Comparison of ENCODE assay signal across 10 cellular contexts in the genomic region with DNA sequence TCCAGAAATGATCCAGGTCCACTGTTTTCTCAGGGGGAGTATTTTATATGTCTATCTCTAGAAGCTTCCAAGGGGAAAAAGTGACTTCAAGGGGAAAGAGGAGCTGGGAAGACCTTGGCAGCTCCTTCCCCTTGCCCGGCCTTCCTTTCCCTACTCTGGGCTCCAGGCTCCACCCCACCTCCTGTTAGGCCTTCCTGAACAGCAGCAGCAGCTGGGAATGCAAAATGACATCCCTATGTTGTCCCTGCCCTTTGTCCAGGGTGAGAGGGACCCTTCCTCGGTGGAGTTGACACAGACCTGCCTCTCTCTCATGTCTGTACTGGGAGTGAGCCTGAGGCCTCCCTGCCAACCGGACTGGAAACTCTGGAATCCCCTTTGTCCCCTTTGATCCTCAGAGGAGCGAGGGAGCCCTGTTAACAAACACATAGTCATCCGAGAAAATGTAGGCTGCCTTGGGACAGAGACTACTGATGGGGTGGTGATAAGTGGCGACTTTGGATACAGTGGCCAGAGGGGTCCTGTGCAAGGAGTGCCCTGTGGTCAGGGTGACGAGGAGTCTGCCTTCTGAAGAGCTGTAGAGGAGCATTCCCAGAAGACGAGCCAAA. TPM values are rescaled to one million over a fixed set of nuclear protein-coding genes. Genes with fewer than 3 reads are reported as not detected.
DNase-seq lines count a peak whose midpoint lies in the region; ATAC-seq, FAIRE-seq and TF ChIP-seq lines count a peak whose summit lies in the region.
"Had no signal": no experiment of that assay in that cellular context is flagged by ENCODE, and none has a peak within 500 bp of the region (broad histone marks: within the 10 kb centered on the region; RNA-seq: fewer than 3 reads in every experiment).

No MANE protein-coding gene starts in this region.

- no peaks in the 10 kb centered on the region for H3K27me3 ChIP-seq in endothelial cell of umbilical vein (ENCODE audit: control insufficient read depth in 2 of 2, insufficient read depth in 2 of 2, low read length in 2 of 2)
- H3K27me3 ChIP-seq: neutrophil had no signal

- BruUV-seq in endothelial cell of umbilical vein (replicated peaks; lab: Mats Ljungman, UMichigan) = no TSS peak

- H3K4me2 ChIP-seq in A549 (peak overlapping the region; percentile 77), endothelial cell of umbilical vein (ENCODE audit: insufficient read depth, low read length) (no peak overlapping the region)

- no peaks in the 10 kb centered on the region for H3K36me3 ChIP-seq in endothelial cell of umbilical vein (ENCODE audit: control insufficient read depth in 2 of 2, extremely low read depth in 1 of 2, insufficient read depth in 2 of 2, low read length in 2 of 2)
- H3K36me3 ChIP-seq: neutrophil had no signal

- TF ChIP-seq RAD21 in A549 (conservative IDR thresholded peaks at IDR 0.05 in 1 of 2, IDR thresholded peaks at IDR 0.05 in 1 of 2) = no peak

- DNase-seq in A549 (ENCODE audit: low read depth in 1 of 2, low spot score in 1 of 2) = peak in 1 of 2 experiments; percentile 40
- DNase-seq in NCI-H446 treated with DMSO at 0.1 percent for 48 hours (lab: John Stamatoyannopoulos, UW) = peak; percentile 11
- DNase-seq in endothelial cell of umbilical vein (ENCODE audit: low read depth, low spot score) = peak; percentile 43
- peak; percentile 28 for DNase-seq in nephron progenitor cell
- no peak for DNase-seq in middle frontal gyrus (ENCODE audit: extremely low spot score, low spot score)
- no peak for DNase-seq in NCI-H128 (lab: John Stamatoyannopoulos, UW; ENCODE audit: unreplicated experiment)
- DNase-seq: activated naive CD4-positive, alpha-beta T cell treated with anti-CD3 and anti-CD28 coated beads for 36 hours had no signal

- no peaks in the 10 kb centered on the region for H3K9me3 Mint-ChIP-seq in nephron progenitor cell
- H3K9me3 Mint-ChIP-seq: activated naive CD4-positive, alpha-beta T cell treated with anti-CD3 and anti-CD28 coated beads for 36 hours had no signal

- TF ChIP-seq EP300 in A549 (IDR thresholded peaks at IDR 0.05) = no peak

- 49% methylated on average over 8 of the region's 8 CpGs for WGBS in A549 (ENCODE audit: missing lambda C conversion rate)

- ATAC-seq in A549 (no peak), GM21390 (IDR thresholded peaks at IDR 0.05; ENCODE audit: unreplicated experiment) (no peak), GM21825 (IDR thresholded peaks at IDR 0.05; ENCODE audit: unreplicated experiment) (no peak)

- H3K9me3 ChIP-seq in A549 = no peaks in the 10 kb centered on the region
- no peaks in the 10 kb centered on the region for H3K9me3 ChIP-seq in endothelial cell of umbilical vein (replicated peaks; ENCODE audit: control insufficient read depth, insufficient read depth, low read length)
- H3K9me3 ChIP-seq: neutrophil had no signal

- H3K27ac ChIP-seq in A549 (peak overlapping the region; percentile 98 to 100), endothelial cell of umbilical vein (ENCODE audit: insufficient read depth, low read depth, low read length) (peak overlapping the region; percentile 81)

- FAIRE-seq in A549 (lab: Jason Lieb, UNC) = no peak
- peak; percentile 33 for FAIRE-seq in endothelial cell of umbilical vein (lab: Jason Lieb, UNC)

- H4K20me1 ChIP-seq in endothelial cell of umbilical vein (replicated peaks; ENCODE audit: control insufficient read depth, extremely low read depth, insufficient read depth, low read length) = no peaks in the 10 kb centered on the region

- peak overlapping the region; percentile 39 for H2AFZ ChIP-seq in endothelial cell of umbilical vein (ENCODE audit: low read depth, low read length)

- H3K9ac ChIP-seq in endothelial cell of umbilical vein (replicated peaks; ENCODE audit: extremely low read depth, insufficient read depth, low read length) = peak overlapping the region; percentile 22

- TF ChIP-seq CTCF in A549 (IDR thresholded peaks at IDR 0.05) = no peak
- TF ChIP-seq CTCF in endothelial cell of umbilical vein (IDR thresholded peaks at IDR 0.05; ENCODE audit: extremely low read depth in 1 of 2, insufficient read depth in 1 of 2, low read depth in 1 of 2, low read length in 2 of 2) = no peak
- no peak for TF ChIP-seq CTCF in nephron progenitor cell (IDR thresholded peaks at IDR 0.05)

- peak overlapping the region; percentile 76 for H3K4me3 Mint-ChIP-seq in nephron progenitor cell
- H3K4me3 Mint-ChIP-seq: activated naive CD4-positive, alpha-beta T cell treated with anti-CD3 and anti-CD28 coated beads for 36 hours had no signal

- TF ChIP-seq POLR2A in A549 (IDR thresholded peaks at IDR 0.05; ENCODE audit: low read length) (no peak), endothelial cell of umbilical vein (IDR thresholded peaks at IDR 0.05; ENCODE audit: low read depth, low read length) (no peak)

- POLR2A ChIA-PET in A549 (lab: Yijun Ruan, JAX) (interaction anchor here (2.1 to 26.7 kb wide), 4 partner anchors 11 to 66 kb away, joined by 7 to 1006 read pairs (median 266); partner anchors contain the start of genes MALAT1 and NEAT1), endothelial cell of umbilical vein (lab: Charles Lee) (interaction anchor here (0.8 to 9.4 kb wide), 3 partner anchors 13 to 67 kb away, joined by 3 to 204 read pairs (median 12); partner anchors contain the start of genes MALAT1 and NEAT1)

- H3K4me1 ChIP-seq in A549 (peaks cover 97% of the 10 kb centered on the region), endothelial cell of umbilical vein (ENCODE audit: control insufficient read depth, extremely low read depth, insufficient read depth, low read length) (peaks cover 78% of the 10 kb centered on the region)

- H3K27ac Mint-ChIP-seq in nephron progenitor cell = peak overlapping the region; percentile 100

- intact Hi-C loops in endothelial cell of umbilical vein (cut with micrococcal nuclease) = no loop called here

- CTCF ChIA-PET in A549 (lab: Yijun Ruan, JAX) = interaction anchor here (1.0 to 30.0 kb wide), 5 partner anchors 8 to 42 kb away, joined by 3 to 947 read pairs (median 3); partner anchors contain the start of gene MALAT1
- CTCF ChIA-PET in endothelial cell of umbilical vein (lab: Charles Lee) = interaction anchor here (0.8 to 13.9 kb wide), 5 partner anchors 10 to 215 kb away, joined by 3 to 247 read pairs (median 7); partner anchors contain the start of gene MALAT1

- H3K4me3 ChIP-seq in A549 = no peak overlapping the region
- no peak overlapping the region for H3K4me3 ChIP-seq in endothelial cell of umbilical vein (replicated peaks in 1 of 3; ENCODE audit: insufficient read depth in 1 of 3, low read depth in 1 of 3, low read length in 3 of 3)

- H3K36me3 Mint-ChIP-seq in nephron progenitor cell (ENCODE audit: low read depth) = no peaks in the 10 kb centered on the region

- peaks cover 9% of the 10 kb centered on the region for H3K27me3 Mint-ChIP-seq in nephron progenitor cell (ENCODE audit: low read depth, poor library complexity)

- peaks cover 99% of the 10 kb centered on the region for H3K4me1 Mint-ChIP-seq in nephron progenitor cell

- no peaks in the 10 kb centered on the region for H3K79me2 ChIP-seq in endothelial cell of umbilical vein (ENCODE audit: control insufficient read depth, insufficient read depth, low read length)

- no peaks in the 10 kb centered on the region for H3K9me1 ChIP-seq in endothelial cell of umbilical vein (replicated peaks; ENCODE audit: control insufficient read depth, extremely low read depth, insufficient read depth, low read length)

- dilution Hi-C loops in endothelial cell of umbilical vein (cut with MboI; ENCODE audit: extremely low pct_ligation_motif_present, low sequenced_read_pairs) = no loop called here

TF ChIP-seq in A549, 52 proteins besides CTCF, POLR2A, EP300 and RAD21 (continues in another document):
- no peak for TF ChIP-seq POLR2AphosphoS2 (conservative IDR thresholded peaks at IDR 0.05; ENCODE audit: low read length)

TF ChIP-seq in endothelial cell of umbilical vein, 7 proteins besides CTCF, POLR2A, EP300 and RAD21 (continues in another document):
- TF ChIP-seq MYC (IDR thresholded peaks at IDR 0.05; ENCODE audit: low read depth, low read length) = no peak
- no peak for TF ChIP-seq JUN (IDR thresholded peaks at IDR 0.05; ENCODE audit: borderline replicate concordance, insufficient read depth, insufficient read length, low read depth)
- TF ChIP-seq POLR2AphosphoS5 (IDR thresholded peaks at IDR 0.05; ENCODE audit: insufficient read depth, low read depth, low read length) = no peak

RNA-seq across cellular contexts. Expression of gene MALAT1, which starts 9.0 kb away (rescaled TPM):
- polyA plus RNA-seq in A549 (2011; rRNA removed) (1,041 and 1,340 TPM in 2 replicates), A549 (2017; fragmentation: RNase III; extraction: RNeasy Plus Mini Kit Qiagen cat#74134 plus additional on column Dnase treatment) (167 to 203 TPM (median 188 TPM) in 3 replicates), endothelial cell of umbilical vein (394 and 491 TPM in 2 replicates)
- polyA plus RNA-seq in A549 (2012; cell fraction: cytosol; rRNA removed) = 24.8 and 29.0 TPM in 2 replicates
- 215 and 608 TPM in 2 replicates for polyA plus RNA-seq in A549 (2012; cell fraction: nucleus; rRNA removed)
- 10,326 and 11,734 TPM in 2 replicates for polyA minus RNA-seq in A549 (2011; rRNA and poly(A)+ RNA removed)
- total RNA-seq in endothelial cell of umbilical vein = 7,529 and 7,700 TPM in 2 replicates
- polyA plus RNA-seq in endothelial cell of umbilical vein (2011; cell fraction: cytosol; rRNA removed) = 47.1 and 87.3 TPM in 2 replicates
- polyA plus RNA-seq in endothelial cell of umbilical vein (2011; cell fraction: nucleus; rRNA removed) = 5,514 and 5,703 TPM in 2 replicates
- polyA plus RNA-seq in endothelial cell of umbilical vein (2012) = 638 and 920 TPM in 2 replicates
- polyA minus RNA-seq in endothelial cell of umbilical vein = 8,330 and 9,132 TPM in 2 replicates
- 1,996 TPM for polyA minus RNA-seq in endothelial cell of umbilical vein (2011; cell fraction: cytosol; rRNA and poly(A)+ RNA removed)
- 28,697 and 33,573 TPM in 2 replicates for polyA minus RNA-seq in endothelial cell of umbilical vein (2011; cell fraction: nucleus; rRNA and poly(A)+ RNA removed)

RNA-seq across cellular contexts. Expression of gene SCYL1, which starts 35.1 kb away (rescaled TPM):
- polyA plus RNA-seq in A549 (2011; rRNA removed) = 30.8 and 33.6 TPM in 2 replicates
- polyA plus RNA-seq in A549 (2012; cell fraction: cytosol; rRNA removed) = 88.0 and 105 TPM in 2 replicates
- 125 and 152 TPM in 2 replicates for polyA plus RNA-seq in A549 (2012; cell fraction: nucleus; rRNA removed)
- 41.8 to 46.8 TPM (median 45.9 TPM) in 3 replicates for polyA plus RNA-seq in A549 (2017; fragmentation: RNase III; extraction: RNeasy Plus Mini Kit Qiagen cat#74134 plus additional on column Dnase treatment)
- 39.1 and 43.6 TPM in 2 replicates for polyA minus RNA-seq in A549 (2011; rRNA and poly(A)+ RNA removed)
- total RNA-seq in endothelial cell of umbilical vein = 88.2 and 88.7 TPM in 2 replicates
- polyA plus RNA-seq in endothelial cell of umbilical vein = 126 and 153 TPM in 2 replicates
- 95.1 and 111 TPM in 2 replicates for polyA plus RNA-seq in endothelial cell of umbilical vein (2011; cell fraction: cytosol; rRNA removed)
- polyA plus RNA-seq in endothelial cell of umbilical vein (2011; cell fraction: nucleus; rRNA removed) = 143 and 176 TPM in 2 replicates
- 53.3 and 68.2 TPM in 2 replicates for polyA plus RNA-seq in endothelial cell of umbilical vein (2012)
- polyA minus RNA-seq in endothelial cell of umbilical vein = 50.9 and 74.3 TPM in 2 replicates
- 57.2 TPM for polyA minus RNA-seq in endothelial cell of umbilical vein (2011; cell fraction: cytosol; rRNA and poly(A)+ RNA removed)
- 38.2 and 51.4 TPM in 2 replicates for polyA minus RNA-seq in endothelial cell of umbilical vein (2011; cell fraction: nucleus; rRNA and poly(A)+ RNA removed)

Comparison
In these comparisons a context has a peak if more than half of its experiments do, and no peak if none do; other contexts are left out.
1. DNase-seq: peak in NCI-H446 treated with DMSO at 0.1 percent for 48 hours (single experiment), endothelial cell of umbilical vein (single experiment) and nephron progenitor cell (single experiment); none in middle frontal gyrus (single experiment) and NCI-H128 (single experiment).